In genomic region chr4:189081831-189082230, GRCh38 we compare ENCODE assay signal across 18 cellular contexts.
DNase-seq lines count a peak whose midpoint lies in the region; ATAC-seq and TF ChIP-seq lines count a peak whose summit lies in the region.
"Had no signal": no experiment of that assay in that cellular context is flagged by ENCODE, and none has a peak within 500 bp of the region (broad histone marks: within the 10 kb centered on the region; RNA-seq: fewer than 3 reads in every experiment).

No MANE protein-coding gene starts in this region.

- peak; percentile 46 for ATAC-seq in IMR-90 (ENCODE audit: low read depth)
- ATAC-seq: K562, T-cell had no signal

- no peak overlapping the region for H4K5ac ChIP-seq in IMR-90 (ENCODE audit: low read depth, low read length)

- no peaks in the 10 kb centered on the region for H3K9me3 ChIP-seq in IMR-90 (ENCODE audit: control insufficient read depth, insufficient read depth, low read length)
- no peaks in the 10 kb centered on the region for H3K9me3 ChIP-seq in mammary epithelial cell (replicated peaks; ENCODE audit: insufficient read depth, low read length)
- no peaks in the 10 kb centered on the region for H3K9me3 ChIP-seq in hepatocyte (ENCODE audit: low read depth)
- H3K9me3 ChIP-seq: BLaER1 had no signal

- no peaks in the 10 kb centered on the region for H3K36me3 Mint-ChIP-seq in immature natural killer cell
- H3K36me3 Mint-ChIP-seq: CD8-positive, alpha-beta memory T cell; T-cell had no signal

- H3K79me2 ChIP-seq in mammary epithelial cell (ENCODE audit: insufficient read depth, low read length) (no peaks in the 10 kb centered on the region), hepatocyte (no peaks in the 10 kb centered on the region)

- no peak for TF ChIP-seq RAD21 in IMR-90 (IDR thresholded peaks at IDR 0.05; ENCODE audit: low read length)

- H2BK20ac ChIP-seq in IMR-90 (ENCODE audit: low read depth, low read length): peak overlapping the region; percentile 75; the same call in 1 of the 2 replicates

- no peaks in the 10 kb centered on the region for H3K79me1 ChIP-seq in IMR-90 (ENCODE audit: low read depth in 1 of 2, low read length in 2 of 2)

- H3K27ac ChIP-seq in IMR-90 (ENCODE audit: insufficient read depth, low read length): no peak overlapping the region
- H3K27ac ChIP-seq in mammary epithelial cell (ENCODE audit: insufficient read depth, low read depth, low read length): no peak overlapping the region
- H3K27ac ChIP-seq in hepatocyte: no peak overlapping the region
- H3K27ac ChIP-seq: BLaER1 had no signal

- H2BK120ac ChIP-seq in IMR-90 (ENCODE audit: low read depth, low read length): no peak overlapping the region; the same call in 1 of the 2 replicates

- no peak overlapping the region for H2BK5ac ChIP-seq in IMR-90 (ENCODE audit: low read depth, low read length, poor library complexity, severe bottlenecking)

- no peaks in the 10 kb centered on the region for H3K9me2 ChIP-seq in hepatocyte (replicated peaks; ENCODE audit: insufficient read depth)

- intact Hi-C loops in IMR-90 (cut with micrococcal nuclease): no loop called here
- intact Hi-C loops in mammary epithelial cell (cut with micrococcal nuclease): no loop called here

- no peak for TF ChIP-seq POLR2A in IMR-90 (IDR thresholded peaks at IDR 0.05; ENCODE audit: low read depth, low read length)

- no peaks in the 10 kb centered on the region for H3K4me1 Mint-ChIP-seq in immature natural killer cell
- H3K4me1 Mint-ChIP-seq: CD8-positive, alpha-beta memory T cell; T-cell had no signal

- peak overlapping the region in 1 of 2 experiments; percentile 31; a peak in 1 of 4 replicates for H4K8ac ChIP-seq in IMR-90 (ENCODE audit: low read depth in 2 of 2, low read length in 2 of 2)

- peaks cover 0 to 41% (median 19%) of the 10 kb centered on the region in 6 donors for H3K9me3 Mint-ChIP-seq in immature natural killer cell

- H3K56ac ChIP-seq in IMR-90 (ENCODE audit: extremely low read depth, insufficient read depth, low read length): no peak overlapping the region

- CTCF ChIA-PET in IMR-90 (lab: Yijun Ruan, JAX): no interaction called here
- CTCF ChIA-PET in mammary epithelial cell (lab: Charles Lee; ENCODE audit: low non-redundant PET): no interaction called here

- no peak overlapping the region for H3K4me2 ChIP-seq in IMR-90 (ENCODE audit: low read depth, low read length)
- no peak overlapping the region for H3K4me2 ChIP-seq in mammary epithelial cell (ENCODE audit: insufficient read depth, low read depth, low read length)
- H3K4me2 ChIP-seq in hepatocyte: no peak overlapping the region
- H3K4me2 ChIP-seq: BLaER1 had no signal

- H3K4me3 ChIP-seq in IMR-90 (ENCODE audit: insufficient read depth, low read depth, low read length): no peak overlapping the region
- no peak overlapping the region for H3K4me3 ChIP-seq in mammary epithelial cell (replicated peaks in 1 of 3; ENCODE audit: insufficient read depth in 1 of 3, low read depth in 2 of 3, low read length in 3 of 3)
- no peak overlapping the region for H3K4me3 ChIP-seq in kidney epithelial cell (ENCODE audit: low read depth, low read length)
- no peak overlapping the region for H3K4me3 ChIP-seq in hepatocyte
- H3K4me3 ChIP-seq: BLaER1, K562 had no signal

- H3K4me3 Mint-ChIP-seq in immature natural killer cell: no peak overlapping the region
- H3K4me3 Mint-ChIP-seq: CD8-positive, alpha-beta memory T cell; T-cell had no signal

- H4K20me1 ChIP-seq in IMR-90 (ENCODE audit: insufficient read depth, low read length) (no peaks in the 10 kb centered on the region), mammary epithelial cell (ENCODE audit: insufficient read depth, low read length) (no peaks in the 10 kb centered on the region), hepatocyte (ENCODE audit: insufficient read depth, poor library complexity, severe bottlenecking) (no peaks in the 10 kb centered on the region)
- H4K20me1 ChIP-seq: BLaER1 had no signal

- H3K9ac ChIP-seq in IMR-90 (ENCODE audit: low read depth, low read length): no peak overlapping the region
- no peak overlapping the region for H3K9ac ChIP-seq in mammary epithelial cell (ENCODE audit: insufficient read depth, low read length)
- H3K9ac ChIP-seq: BLaER1 had no signal

- H3K27ac Mint-ChIP-seq in immature natural killer cell: no peak overlapping the region
- H3K27ac Mint-ChIP-seq: CD8-positive, alpha-beta memory T cell; T-cell had no signal

- no peaks in the 10 kb centered on the region for H3K9me1 ChIP-seq in IMR-90 (ENCODE audit: insufficient read depth, low read length)

- DNase-seq in EL: peak; percentile 26
- peak; percentile 67 for DNase-seq in IMR-90
- peak; percentile 88 for DNase-seq in mammary epithelial cell
- peak; percentile 23 for DNase-seq in kidney epithelial cell (ENCODE audit: low read depth)
- DNase-seq in hepatocyte (ENCODE audit: low spot score): no peak
- no peak for DNase-seq in immature natural killer cell
- no peak for DNase-seq in NCI-H748 treated with DMSO at 0.1 percent for 48 hours (lab: John Stamatoyannopoulos, UW)
- DNase-seq in SHP77 (lab: John Stamatoyannopoulos, UW): no peak
- DNase-seq: ACHN; CD8-positive, alpha-beta memory T cell; H7; MM.1S; NCI-H1105; NCI-H187; RPMI8226; T-cell had no signal

- in situ Hi-C loops in IMR-90 (cut with MboI; ENCODE audit: low sequenced_read_pairs): no loop called here
- in situ Hi-C loops in mammary epithelial cell (cut with MboI; ENCODE audit: low sequenced_read_pairs in 2 of 2): no loop called here

- no peak overlapping the region for H2AK5ac ChIP-seq in IMR-90 (ENCODE audit: low read depth, low read length)

- H2AFZ ChIP-seq in IMR-90 (replicated peaks; ENCODE audit: low read length, poor library complexity) (no peak overlapping the region), mammary epithelial cell (ENCODE audit: low read depth, low read length) (no peak overlapping the region), hepatocyte (no peak overlapping the region)

- TF ChIP-seq CTCF in IMR-90 (conservative IDR thresholded peaks at IDR 0.05; ENCODE audit: low read depth, low read length): no peak
- TF ChIP-seq CTCF in mammary epithelial cell (conservative IDR thresholded peaks at IDR 0.05 in 1 of 2, IDR thresholded peaks at IDR 0.05 in 1 of 2; ENCODE audit: extremely low read depth in 1 of 2, insufficient read depth in 1 of 2, low read depth in 1 of 2, low read length in 2 of 2): no peak
- no peak for TF ChIP-seq CTCF in kidney epithelial cell (IDR thresholded peaks at IDR 0.05; ENCODE audit: insufficient read depth, low read length, poor library complexity, severe bottlenecking)
- TF ChIP-seq CTCF in hepatocyte (IDR thresholded peaks at IDR 0.05; ENCODE audit: poor library complexity): no peak

- no peak overlapping the region; the same call in 1 of the 2 replicates for H3K14ac ChIP-seq in IMR-90 (replicated peaks; ENCODE audit: low read depth, low read length)

- dilution Hi-C loops in IMR-90 (cut with HindIII; ENCODE audit: low sequenced_read_pairs, unreplicated experiment) (no loop called here), mammary epithelial cell (cut with HindIII; ENCODE audit: low sequenced_read_pairs) (no loop called here)

- peak overlapping the region; percentile 55; the same call in 1 of the 2 replicates for H3K18ac ChIP-seq in IMR-90 (ENCODE audit: low read depth, low read length)

- no peak overlapping the region for H2BK15ac ChIP-seq in IMR-90 (ENCODE audit: low read depth, low read length)

- H3K27me3 ChIP-seq in IMR-90 (ENCODE audit: control insufficient read depth, insufficient read depth, low read length) (no peaks in the 10 kb centered on the region), mammary epithelial cell (ENCODE audit: insufficient read depth, low read length) (no peaks in the 10 kb centered on the region), kidney epithelial cell (ENCODE audit: control insufficient read depth, insufficient read depth, low read length) (no peaks in the 10 kb centered on the region), hepatocyte (no peaks in the 10 kb centered on the region)
- H3K27me3 ChIP-seq: BLaER1 had no signal

- H3K4ac ChIP-seq in IMR-90 (ENCODE audit: low read depth, low read length): no peak overlapping the region

- no peak overlapping the region for H4K91ac ChIP-seq in IMR-90 (ENCODE audit: insufficient read depth, low read depth, low read length)

- H3K27me3 Mint-ChIP-seq in immature natural killer cell (ENCODE audit: low read depth in 3 of 3): no peaks in the 10 kb centered on the region
- H3K27me3 Mint-ChIP-seq: CD8-positive, alpha-beta memory T cell; T-cell had no signal

- no peaks in the 10 kb centered on the region for H3K36me3 ChIP-seq in IMR-90 (ENCODE audit: control insufficient read depth, insufficient read depth, low read length)
- no peaks in the 10 kb centered on the region for H3K36me3 ChIP-seq in mammary epithelial cell (ENCODE audit: insufficient read depth, low read length)
- H3K36me3 ChIP-seq in kidney epithelial cell (ENCODE audit: control insufficient read depth, insufficient read depth, low read length): no peaks in the 10 kb centered on the region
- H3K36me3 ChIP-seq in hepatocyte (replicated peaks; ENCODE audit: insufficient read depth, low read depth): no peaks in the 10 kb centered on the region
- H3K36me3 ChIP-seq: BLaER1 had no signal

- no peak overlapping the region for H3K23ac ChIP-seq in IMR-90 (ENCODE audit: low read depth, low read length)

- BruUV-seq in IMR-90 (replicated peaks; lab: Mats Ljungman, UMichigan): no TSS peak
- no TSS peak for BruUV-seq in mammary epithelial cell (replicated peaks; lab: Mats Ljungman, UMichigan)

- no peaks in the 10 kb centered on the region for H3K4me1 ChIP-seq in IMR-90 (ENCODE audit: control insufficient read depth, insufficient read depth, low read length)
- no peaks in the 10 kb centered on the region for H3K4me1 ChIP-seq in mammary epithelial cell (ENCODE audit: insufficient read depth, low read length)
- no peaks in the 10 kb centered on the region for H3K4me1 ChIP-seq in hepatocyte (ENCODE audit: insufficient read depth)
- H3K4me1 ChIP-seq: BLaER1 had no signal

- POLR2A ChIA-PET in IMR-90 (lab: Charles Lee; ENCODE audit: unreplicated experiment): no interaction called here

- no peak overlapping the region for H2AK9ac ChIP-seq in IMR-90 (replicated peaks; ENCODE audit: low read depth, low read length, poor library complexity)

TF ChIP-seq in IMR-90, 13 proteins besides CTCF, POLR2A, EP300 and RAD21:
- no peak for TF ChIP-seq RFX5 (IDR thresholded peaks at IDR 0.05; ENCODE audit: low read depth, low read length)
- TF ChIP-seq RCOR1 (IDR thresholded peaks at IDR 0.05; ENCODE audit: insufficient replicate concordance, low read length): no peak
- no peak for TF ChIP-seq MAFK (IDR thresholded peaks at IDR 0.05; ENCODE audit: low read depth, low read length)
- no peak for TF ChIP-seq NFE2L2 (IDR thresholded peaks at IDR 0.05; ENCODE audit: low read depth, low read length)
- no peak for TF ChIP-seq CHD1 (IDR thresholded peaks at IDR 0.05; ENCODE audit: low read depth, low read length)
- TF ChIP-seq CEBPB (IDR thresholded peaks at IDR 0.05; ENCODE audit: low read depth, low read length): no peak
- TF ChIP-seq BHLHE40 (IDR thresholded peaks at IDR 0.05; ENCODE audit: low read depth, low read length): no peak
- no peak for TF ChIP-seq FOS (IDR thresholded peaks at IDR 0.05; ENCODE audit: low read depth, low read length)
- no peak for TF ChIP-seq SMC3 (IDR thresholded peaks at IDR 0.05; ENCODE audit: low read depth, low read length)

Comparison
In these comparisons a context has a peak if more than half of its experiments do, and no peak if none do; other contexts are left out.
1. DNase-seq: peak in EL (single experiment), IMR-90 (single experiment), mammary epithelial cell (single experiment) and kidney epithelial cell (single experiment); none in hepatocyte (single experiment), immature natural killer cell (0 of 3), NCI-H748 treated with DMSO at 0.1 percent for 48 hours (single experiment) and SHP77 (0 of 2).